Comparison of ENCODE assay signal across 20 cellular contexts in the genomic region with DNA sequence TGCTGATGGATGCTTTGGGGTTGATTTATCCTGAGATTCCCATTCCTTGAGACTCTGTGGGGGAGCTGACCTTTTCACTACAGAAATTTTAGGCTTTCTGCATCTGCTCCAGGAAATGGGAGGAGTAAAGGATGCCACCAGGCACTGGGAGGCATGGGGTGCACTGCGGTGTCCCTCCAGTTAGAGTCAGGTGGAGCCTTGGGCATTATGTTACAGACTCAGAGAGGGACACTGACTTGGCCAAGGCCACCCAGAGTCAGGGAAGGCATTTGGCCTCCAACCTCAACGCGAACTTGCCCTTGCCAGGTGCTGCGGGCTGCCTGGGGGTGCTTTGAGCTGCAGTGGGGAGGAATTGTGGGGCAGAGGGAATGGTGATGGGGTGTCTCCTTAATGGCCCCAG. TPM values are rescaled to one million over a fixed set of nuclear protein-coding genes. Genes with fewer than 3 reads are reported as not detected.
"Had no signal": no experiment of that assay in that cellular context is flagged by ENCODE, and none has a peak within 500 bp of the region (broad histone marks: within the 10 kb centered on the region; RNA-seq: fewer than 3 reads in every experiment).

No MANE protein-coding gene starts in this region.

- H3K27ac ChIP-seq: epithelial cell of prostate, esophagus muscularis mucosa, gastroesophageal sphincter, psoas muscle, stomach, thoracic aorta, transverse colon had no signal

- H3K27ac Mint-ChIP-seq: dendritic cell treated with granulocyte-macrophage colony-stimulating factor and Interleukin-4, amounts not matched to agents 40 ng/mL and 50 ng/mL, for 4 days; effector memory CD8-positive, alpha-beta T cell; natural killer cell treated with Interleukin-12 subunit alpha and Interleukin-12 subunit beta and Interleukin-15 and Interleukin-18, amount 100 ng/mL, for 72 hours had no signal

- H3K9me3 ChIP-seq: esophagus muscularis mucosa, gastroesophageal sphincter, psoas muscle, stomach, thoracic aorta, transverse colon had no signal

- H3K36me3 ChIP-seq: esophagus muscularis mucosa, gastroesophageal sphincter, stomach, thoracic aorta, transverse colon had no signal

- H3K9me3 Mint-ChIP-seq: dendritic cell treated with granulocyte-macrophage colony-stimulating factor and Interleukin-4, amounts not matched to agents 40 ng/mL and 50 ng/mL, for 4 days; effector memory CD8-positive, alpha-beta T cell; natural killer cell treated with Interleukin-12 subunit alpha and Interleukin-12 subunit beta and Interleukin-15 and Interleukin-18, amount 100 ng/mL, for 72 hours had no signal

- H3K4me3 ChIP-seq: esophagus muscularis mucosa, gastroesophageal sphincter, psoas muscle, stomach, thoracic aorta, transverse colon had no signal

- DNase-seq: effector memory CD8-positive, alpha-beta T cell; foreskin fibroblast; glutamatergic neuron; mammary epithelial cell; midbrain; psoas muscle; retina; stimulated activated CD4-positive, alpha-beta T cell treated with anti-CD3 and anti-CD28 coated beads, Interleukin-2, amount 100 ng/mL, for 24 hours; stimulated activated naive CD4-positive, alpha-beta T cell; stomach; substantia nigra; transverse colon had no signal

- ATAC-seq: effector memory CD8-positive, alpha-beta T cell; gastroesophageal sphincter; left lobe of liver; psoas muscle; sciatic nerve had no signal

- H3K4me3 Mint-ChIP-seq: dendritic cell treated with granulocyte-macrophage colony-stimulating factor and Interleukin-4, amounts not matched to agents 40 ng/mL and 50 ng/mL, for 4 days; effector memory CD8-positive, alpha-beta T cell; natural killer cell treated with Interleukin-12 subunit alpha and Interleukin-12 subunit beta and Interleukin-15 and Interleukin-18, amount 100 ng/mL, for 72 hours had no signal

- H3K4me1 ChIP-seq: psoas muscle had no signal

- H3K27me3 ChIP-seq: transverse colon had no signal

- H3K36me3 Mint-ChIP-seq: natural killer cell treated with Interleukin-12 subunit alpha and Interleukin-12 subunit beta and Interleukin-15 and Interleukin-18, amount 100 ng/mL, for 72 hours had no signal

RNA-seq across cellular contexts. Expression of a gene that starts 58.0 kb away (rescaled TPM):
- total RNA-seq: natural killer cell treated with Interleukin-12 subunit alpha and Interleukin-12 subunit beta and Interleukin-15 and Interleukin-18, amount 100 ng/mL, for 72 hours had no signal
